Comparison of ENCODE assay signal across 8 cellular contexts in genomic region chr20:50958733-50959542, GRCh38. TPM values are rescaled to one million over a fixed set of nuclear protein-coding genes. Genes with fewer than 3 reads are reported as not detected.
A peak's percentile ranks its signal among the peaks of the same experiment; 100 is the strongest.
DNase-seq lines count a peak whose midpoint lies in the region; ATAC-seq, FAIRE-seq and TF ChIP-seq lines count a peak whose summit lies in the region.

Gene MOCS3, plus strand, starts transcription at chr20:50958818. Its CDS starts 25 bp downstream, at chr20:50958843.

- ATAC-seq in GM19468 (IDR thresholded peaks at IDR 0.05; ENCODE audit: extremely low read depth, unreplicated experiment) (peak; percentile 70), omental fat pad (ENCODE audit: low FRiP score) (peak; percentile 60)

- H3K27ac ChIP-seq in thyroid gland, result peak within 1 kb of the TSS; percentile 84 to 95 (median 90)

- no peaks in the 10 kb centered on the region for H3K9me3 Mint-ChIP-seq in activated naive CD4-positive, alpha-beta T cell treated with anti-CD3 and anti-CD28 coated beads, Interleukin-2, amount 50 U/mL, for 24 hours

- H3K4me3 Mint-ChIP-seq in activated naive CD4-positive, alpha-beta T cell treated with anti-CD3 and anti-CD28 coated beads, Interleukin-2, amount 50 U/mL, for 24 hours, result peak within 1 kb of the TSS; percentile 92

- no peaks in the 10 kb centered on the region for H3K9me3 ChIP-seq in thyroid gland

- TF ChIP-seq POLR2A in thyroid gland (IDR thresholded peaks at IDR 0.05), result peak in 1 of 2 donors; percentile 38

- H3K27ac Mint-ChIP-seq in activated naive CD4-positive, alpha-beta T cell treated with anti-CD3 and anti-CD28 coated beads, Interleukin-2, amount 50 U/mL, for 24 hours, result peak within 1 kb of the TSS; percentile 100

- H3K36me3 ChIP-seq in thyroid gland, result peaks cover 0 to 3% of the 10 kb centered on the region in 2 donors

- peak within 1 kb of the TSS; percentile 82 to 99 (median 86) for H3K4me3 ChIP-seq in thyroid gland (replicated peaks in 1 of 3)

- 4 to 5% methylated on average over 14 to 28 of the region's 65 CpGs for WGBS in thyroid gland, 2 donors

- peaks cover 75% of the 10 kb centered on the region for H3K4me1 Mint-ChIP-seq in activated naive CD4-positive, alpha-beta T cell treated with anti-CD3 and anti-CD28 coated beads, Interleukin-2, amount 50 U/mL, for 24 hours

- no peaks in the 10 kb centered on the region for H3K27me3 ChIP-seq in thyroid gland

- no peaks in the 10 kb centered on the region for H3K27me3 Mint-ChIP-seq in activated naive CD4-positive, alpha-beta T cell treated with anti-CD3 and anti-CD28 coated beads, Interleukin-2, amount 50 U/mL, for 24 hours

- TF ChIP-seq CTCF in D721Med (IDR thresholded peaks at IDR 0.05; ENCODE audit: insufficient read depth, missing control alignments), result no peak
- TF ChIP-seq CTCF in omental fat pad (IDR thresholded peaks at IDR 0.05), result peak in 1 of 3 donors; percentile 3
- no peak for TF ChIP-seq CTCF in thyroid gland (IDR thresholded peaks at IDR 0.05)

- FAIRE-seq in D721Med (lab: Jason Lieb, UNC), result no peak

- peaks cover 21 to 24% of the 10 kb centered on the region in 2 donors for H3K4me1 ChIP-seq in thyroid gland

- H3K36me3 Mint-ChIP-seq in activated naive CD4-positive, alpha-beta T cell treated with anti-CD3 and anti-CD28 coated beads, Interleukin-2, amount 50 U/mL, for 24 hours, result peaks cover 12% of the 10 kb centered on the region

- DNase-seq in D721Med (ENCODE audit: insufficient read length, low spot score) (peak; percentile 45), HT-29 (ENCODE audit: low spot score) (no peak), SK-N-DZ (ENCODE audit: low spot score) (peak; percentile 96), glomerular visceral epithelial cell (ENCODE audit: extremely low spot score) (peak; percentile 93), omental fat pad (ENCODE audit: low spot score) (peak; percentile 47), thyroid gland (peak; percentile 78 to 80)

- intact Hi-C loops in thyroid gland (cut with DNase I), result loop anchor here (2.0 kb wide), 1 partner anchor 26 kb away; no protein-coding TSS in a partner anchor

RNA-seq across cellular contexts. Expression of gene MOCS3, which starts in this region (rescaled TPM):
- 14.9 and 16.3 TPM in 2 replicates for total RNA-seq in HT-29 (2014; rRNA removed; shearing (Covaris generic))
- polyA plus RNA-seq in SK-N-DZ (2014; cell fraction: cytosol; rRNA removed), result 10.4 and 10.7 TPM in 2 replicates
- 2.3 and 3.4 TPM in 2 replicates for polyA plus RNA-seq in SK-N-DZ (2014; cell fraction: nucleus; rRNA removed)
- total RNA-seq in omental fat pad (1 to 10 TPM; 3.3 to 5.5 (median 3.6) TPM), thyroid gland (1 to 10 TPM; 6.7 to 7.8 (median 7.6) TPM)
